1 cellular context compared by ENCODE assay signal in the genomic region with DNA sequence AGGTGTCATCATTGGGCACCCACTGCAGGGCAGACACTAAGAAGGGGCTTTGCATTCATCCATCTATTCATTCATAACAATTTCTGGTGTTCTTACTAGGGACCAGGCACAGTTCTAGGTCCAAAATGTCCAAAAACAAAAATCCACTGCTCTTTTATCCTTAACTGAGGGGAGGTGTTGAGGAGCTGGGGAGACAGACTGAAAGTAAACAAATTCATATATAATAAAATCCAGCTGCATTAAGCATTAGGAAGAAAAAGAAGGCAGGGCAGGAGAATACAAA.
TF ChIP-seq lines count a peak whose summit lies in the region.

No MANE protein-coding gene starts in this region.

TF ChIP-seq in GM12878, 131 proteins besides CTCF, POLR2A, EP300 and RAD21:
- TF ChIP-seq ZSCAN29 (IDR thresholded peaks at IDR 0.05): no peak
- TF ChIP-seq PAX5 (IDR thresholded peaks at IDR 0.05; ENCODE audit: borderline replicate concordance, low read depth, low read length): no peak
- no peak for TF ChIP-seq TCF3 (IDR thresholded peaks at IDR 0.05; ENCODE audit: borderline replicate concordance, insufficient read depth, low read depth, low read length)
- no peak for TF ChIP-seq CEBPB (IDR thresholded peaks at IDR 0.05; ENCODE audit: borderline replicate concordance in 1 of 2, low read depth in 2 of 2, low read length in 2 of 2)
- TF ChIP-seq SREBF1 (IDR thresholded peaks at IDR 0.05; ENCODE audit: low read length): no peak
- TF ChIP-seq KAT2A (conservative IDR thresholded peaks at IDR 0.05; ENCODE audit: control insufficient read depth, low read depth, low read length): no peak
- TF ChIP-seq, protein P1, sequence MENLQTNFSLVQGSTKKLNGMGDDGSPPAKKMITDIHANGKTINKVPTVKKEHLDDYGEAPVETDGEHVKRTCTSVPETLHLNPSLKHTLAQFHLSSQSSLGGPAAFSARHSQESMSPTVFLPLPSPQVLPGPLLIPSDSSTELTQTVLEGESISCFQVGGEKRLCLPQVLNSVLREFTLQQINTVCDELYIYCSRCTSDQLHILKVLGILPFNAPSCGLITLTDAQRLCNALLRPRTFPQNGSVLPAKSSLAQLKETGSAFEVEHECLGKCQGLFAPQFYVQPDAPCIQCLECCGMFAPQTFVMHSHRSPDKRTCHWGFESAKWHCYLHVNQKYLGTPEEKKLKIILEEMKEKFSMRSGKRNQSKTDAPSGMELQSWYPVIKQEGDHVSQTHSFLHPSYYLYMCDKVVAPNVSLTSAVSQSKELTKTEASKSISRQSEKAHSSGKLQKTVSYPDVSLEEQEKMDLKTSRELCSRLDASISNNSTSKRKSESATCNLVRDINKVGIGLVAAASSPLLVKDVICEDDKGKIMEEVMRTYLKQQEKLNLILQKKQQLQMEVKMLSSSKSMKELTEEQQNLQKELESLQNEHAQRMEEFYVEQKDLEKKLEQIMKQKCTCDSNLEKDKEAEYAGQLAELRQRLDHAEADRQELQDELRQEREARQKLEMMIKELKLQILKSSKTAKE (IDR thresholded peaks at IDR 0.05; ENCODE audit: low read depth, poor library complexity, severe bottlenecking): no peak
- TF ChIP-seq RCOR1 (conservative IDR thresholded peaks at IDR 0.05; ENCODE audit: low read depth, low read length): no peak
- no peak for TF ChIP-seq FOXK2 (IDR thresholded peaks at IDR 0.05)
- TF ChIP-seq, protein P2, sequence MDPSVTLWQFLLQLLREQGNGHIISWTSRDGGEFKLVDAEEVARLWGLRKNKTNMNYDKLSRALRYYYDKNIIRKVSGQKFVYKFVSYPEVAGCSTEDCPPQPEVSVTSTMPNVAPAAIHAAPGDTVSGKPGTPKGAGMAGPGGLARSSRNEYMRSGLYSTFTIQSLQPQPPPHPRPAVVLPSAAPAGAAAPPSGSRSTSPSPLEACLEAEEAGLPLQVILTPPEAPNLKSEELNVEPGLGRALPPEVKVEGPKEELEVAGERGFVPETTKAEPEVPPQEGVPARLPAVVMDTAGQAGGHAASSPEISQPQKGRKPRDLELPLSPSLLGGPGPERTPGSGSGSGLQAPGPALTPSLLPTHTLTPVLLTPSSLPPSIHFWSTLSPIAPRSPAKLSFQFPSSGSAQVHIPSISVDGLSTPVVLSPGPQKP (IDR thresholded peaks at IDR 0.05; ENCODE audit: low read depth, low read length): no peak
- TF ChIP-seq MYB (IDR thresholded peaks at IDR 0.05; ENCODE audit: borderline replicate concordance, low read depth, low read length): no peak
- no peak for TF ChIP-seq KLF5 (IDR thresholded peaks at IDR 0.05; ENCODE audit: partially characterized antibody)
